8 cellular contexts compared by ENCODE assay signal in genomic region chr1:173669491-173669941, GRCh38. TPM values are rescaled to one million over a fixed set of nuclear protein-coding genes. Genes with fewer than 3 reads are reported as not detected.
DNase-seq lines count a peak whose midpoint lies in the region; ATAC-seq, FAIRE-seq and TF ChIP-seq lines count a peak whose summit lies in the region.

Gene ANKRD45, minus strand, starts transcription at chr1:173669851. Its CDS starts 10,433 bp downstream, at chr1:173659418.

- H3K4me3 ChIP-seq in A549 (peak within 1 kb of the TSS; percentile 47), GM23338 (peak within 1 kb of the TSS; percentile 60), osteoblast (ENCODE audit: insufficient read depth, low read length) (peak within 1 kb of the TSS; percentile 65)

- TF ChIP-seq RAD21 in A549 (conservative IDR thresholded peaks at IDR 0.05 in 1 of 2, IDR thresholded peaks at IDR 0.05 in 1 of 2) = no peak

- H3K27me3 ChIP-seq in GM23338 (ENCODE audit: insufficient read depth) (no peaks in the 10 kb centered on the region; the same call in 1 of the 2 replicates), osteoblast (ENCODE audit: insufficient read depth, low read length) (peaks cover 6% of the 10 kb centered on the region)

- WGBS in A549 (ENCODE audit: missing lambda C conversion rate) = 16% methylated on average over 29 of the region's 33 CpGs

- H3K9me2 ChIP-seq in GM23338 (ENCODE audit: insufficient read depth) = no peaks in the 10 kb centered on the region

- no peaks in the 10 kb centered on the region for H3K4me1 ChIP-seq in A549
- H3K4me1 ChIP-seq in GM23338 (ENCODE audit: insufficient read depth) = peaks cover 10% of the 10 kb centered on the region
- H3K4me1 ChIP-seq in osteoblast (ENCODE audit: insufficient read depth, low read length) = no peaks in the 10 kb centered on the region

- H3K27ac Mint-ChIP-seq in GM23338 = peak within 1 kb of the TSS; percentile 90; the same call in 1 of the 2 replicates
- H3K27ac Mint-ChIP-seq in activated CD8-positive, alpha-beta memory T cell treated with anti-CD3 and anti-CD28 coated beads, Interleukin-2, amount 10 ng/mL, durations not matched to agents 7 days and 5 days = no peak within 1 kb of the TSS

- H3K36me3 Mint-ChIP-seq in GM23338 (ENCODE audit: low read depth) = no peaks in the 10 kb centered on the region
- H3K36me3 Mint-ChIP-seq in activated CD8-positive, alpha-beta memory T cell treated with anti-CD3 and anti-CD28 coated beads, Interleukin-2, amount 10 ng/mL, durations not matched to agents 7 days and 5 days = peaks cover 3% of the 10 kb centered on the region

- H3K9me3 ChIP-seq in A549 (no peaks in the 10 kb centered on the region), osteoblast (ENCODE audit: low read depth, low read length) (no peaks in the 10 kb centered on the region)

- CTCF ChIA-PET in A549 (lab: Yijun Ruan, JAX) = no interaction called here
- CTCF ChIA-PET in activated CD8-positive, alpha-beta memory T cell treated with anti-CD3 and anti-CD28 coated beads, Interleukin-2, amount 10 ng/mL, durations not matched to agents 7 days and 5 days (lab: Charles Lee) = no interaction called here

- TF ChIP-seq CTCF in A549 (IDR thresholded peaks at IDR 0.05) (0 out of 3 replicates have a peak, but pooled peaks have one; percentile 5), GM23338 (conservative IDR thresholded peaks at IDR 0.05; ENCODE audit: low read depth in 2 of 2) (peak in 1 of 2 experiments; percentile 50; a peak in 2 of 4 replicates), osteoblast (IDR thresholded peaks at IDR 0.05; ENCODE audit: extremely low read depth, low read depth, low read length) (no peak), GM20000 (IDR thresholded peaks at IDR 0.05; ENCODE audit: extremely low read depth, missing control alignments) (no peak)

- DNase-seq in A549 (ENCODE audit: low read depth in 1 of 2, low spot score in 1 of 2) = peak; percentile 43 to 56
- peak; percentile 95 for DNase-seq in GM23338 (ENCODE audit: low spot score)
- DNase-seq in activated CD8-positive, alpha-beta memory T cell treated with anti-CD3 and anti-CD28 coated beads, Interleukin-2, amount 10 ng/mL, durations not matched to agents 7 days and 5 days = peak; percentile 43
- DNase-seq in frontal cortex (ENCODE audit: low spot score in 2 of 2) = peak in 1 of 2 donors; percentile 49
- peak; percentile 65 for DNase-seq in osteoblast (ENCODE audit: insufficient read length, low spot score, missing footprints)
- DNase-seq in GM20000 (ENCODE audit: low spot score) = no peak

- TF ChIP-seq EP300 in A549 (IDR thresholded peaks at IDR 0.05) = no peak

- H3K36me3 ChIP-seq in GM23338 (ENCODE audit: insufficient read depth) (no peaks in the 10 kb centered on the region), osteoblast (ENCODE audit: insufficient read depth, low read length) (no peaks in the 10 kb centered on the region)

- POLR2A ChIA-PET in A549 (lab: Yijun Ruan, JAX) = no interaction called here

- peaks cover 21% of the 10 kb centered on the region for H3K4me1 Mint-ChIP-seq in GM23338
- H3K4me1 Mint-ChIP-seq in activated CD8-positive, alpha-beta memory T cell treated with anti-CD3 and anti-CD28 coated beads, Interleukin-2, amount 10 ng/mL, durations not matched to agents 7 days and 5 days = peaks cover 7% of the 10 kb centered on the region

- H3K27ac ChIP-seq in A549 = peak within 1 kb of the TSS in 1 of 2 experiments; percentile 65; a peak in 3 of 6 replicates
- H3K27ac ChIP-seq in GM23338 (ENCODE audit: low read depth) = no peak within 1 kb of the TSS
- H3K27ac ChIP-seq in osteoblast (ENCODE audit: low read depth, low read length) = no peak within 1 kb of the TSS

- H4K20me1 ChIP-seq in GM23338 (replicated peaks; ENCODE audit: insufficient read depth) (no peaks in the 10 kb centered on the region), osteoblast (ENCODE audit: insufficient read depth, low read length) (no peaks in the 10 kb centered on the region)

- H3K4me3 Mint-ChIP-seq in GM23338 = peak within 1 kb of the TSS; percentile 82
- H3K4me3 Mint-ChIP-seq in activated CD8-positive, alpha-beta memory T cell treated with anti-CD3 and anti-CD28 coated beads, Interleukin-2, amount 10 ng/mL, durations not matched to agents 7 days and 5 days = peak within 1 kb of the TSS; percentile 28

- ATAC-seq in A549 = peak; percentile 92
- peak; percentile 94 for ATAC-seq in GM23338
- ATAC-seq in activated CD8-positive, alpha-beta memory T cell treated with anti-CD3 and anti-CD28 coated beads, Interleukin-2, amount 10 ng/mL, durations not matched to agents 7 days and 5 days = peak; percentile 47
- ATAC-seq in GM18502 (IDR thresholded peaks at IDR 0.05; ENCODE audit: poor library complexity, unreplicated experiment) = no peak
- ATAC-seq in GM19351 (IDR thresholded peaks at IDR 0.05; ENCODE audit: unreplicated experiment) = no peak

- peak within 1 kb of the TSS; percentile 81 for H3K4me2 ChIP-seq in A549
- peak within 1 kb of the TSS; percentile 57 for H3K4me2 ChIP-seq in GM23338
- peak within 1 kb of the TSS; percentile 84 for H3K4me2 ChIP-seq in osteoblast (ENCODE audit: insufficient read depth, low read length)

- peaks cover 12% of the 10 kb centered on the region for H3K27me3 Mint-ChIP-seq in GM23338 (ENCODE audit: insufficient read depth, low read depth, poor library complexity)
- H3K27me3 Mint-ChIP-seq in activated CD8-positive, alpha-beta memory T cell treated with anti-CD3 and anti-CD28 coated beads, Interleukin-2, amount 10 ng/mL, durations not matched to agents 7 days and 5 days = peaks cover 30% of the 10 kb centered on the region

- H3K79me2 ChIP-seq in GM23338 (replicated peaks; ENCODE audit: insufficient read depth) (no peaks in the 10 kb centered on the region), osteoblast (ENCODE audit: insufficient read depth, low read length) (no peaks in the 10 kb centered on the region)

- peak within 1 kb of the TSS; percentile 84 for H2AFZ ChIP-seq in GM23338
- H2AFZ ChIP-seq in osteoblast (ENCODE audit: low read length) = peak within 1 kb of the TSS; percentile 54

- no peaks in the 10 kb centered on the region for H3F3A ChIP-seq in GM23338 (replicated peaks; ENCODE audit: low read depth)

- TF ChIP-seq POLR2A in A549 (IDR thresholded peaks at IDR 0.05; ENCODE audit: low read length) = no peak

- no peak for FAIRE-seq in A549 (lab: Jason Lieb, UNC)
- FAIRE-seq in frontal cortex (lab: Jason Lieb, UNC) = no peak

- no peaks in the 10 kb centered on the region for H3K9me3 Mint-ChIP-seq in GM23338
- H3K9me3 Mint-ChIP-seq in activated CD8-positive, alpha-beta memory T cell treated with anti-CD3 and anti-CD28 coated beads, Interleukin-2, amount 10 ng/mL, durations not matched to agents 7 days and 5 days (ENCODE audit: low read depth) = no peaks in the 10 kb centered on the region

TF ChIP-seq in A549, 52 proteins besides CTCF, POLR2A, EP300 and RAD21:
- TF ChIP-seq E2F6 (IDR thresholded peaks at IDR 0.05; ENCODE audit: borderline replicate concordance, low read depth) (peak; percentile 49; the same call in 1 of the 2 replicates), RFX5 (IDR thresholded peaks at IDR 0.05) (no peak)

TF ChIP-seq in GM23338, 12 proteins besides CTCF, POLR2A, EP300 and RAD21 (continues in another document):
- no peak for TF ChIP-seq ZNF331 (CRISPR knock-in tag; IDR thresholded peaks at IDR 0.05; ENCODE audit: low read depth)
- TF ChIP-seq NANOG (IDR thresholded peaks at IDR 0.05; ENCODE audit: borderline replicate concordance) = no peak
- no peak for TF ChIP-seq ETS1 (IDR thresholded peaks at IDR 0.05)

RNA-seq across cellular contexts. Expression of gene ANKRD45, which starts in this region (rescaled TPM):
- 0.27 and 0.30 TPM in 2 replicates for polyA plus RNA-seq in A549 (2011; rRNA removed)
- polyA plus RNA-seq in A549 (2012; cell fraction: cytosol; rRNA removed) = 0.07 and 0.08 TPM in 2 replicates
- polyA plus RNA-seq in A549 (2012; cell fraction: nucleus; rRNA removed) = not detected in 2 replicates
- polyA plus RNA-seq in A549 (2017; fragmentation: RNase III; extraction: RNeasy Plus Mini Kit Qiagen cat#74134 plus additional on column Dnase treatment) = 0.14 to 0.18 TPM (median 0.15 TPM) in 3 replicates
- polyA minus RNA-seq in A549 (2011; rRNA and poly(A)+ RNA removed) = not detected in 2 replicates
- total RNA-seq in GM23338 (2014; rRNA removed; shearing (Covaris generic)) = 1.5 and 2.0 TPM in 2 replicates
- 1.0 and 2.3 TPM in 2 replicates for polyA plus RNA-seq in GM23338 (2016; fragmentation: Nextera tagmentation; extraction: Ambion mirVana)
- total RNA-seq in activated CD8-positive, alpha-beta memory T cell treated with anti-CD3 and anti-CD28 coated beads, Interleukin-2, amount 10 ng/mL, durations not matched to agents 7 days and 5 days = under 1 TPM in 1 of 2 experiments, not detected in 1; 0.20 TPM
- 14.7 TPM for total RNA-seq in frontal cortex
- total RNA-seq in osteoblast = 0.72 TPM in 1 of 2 replicates, not detected in the other

Comparison
In these comparisons a context has a peak if more than half of its experiments do, and no peak if none do; other contexts are left out.
1. Peak in DNase-seq, ATAC-seq, H3K4me3 ChIP-seq and H3K4me2 ChIP-seq in A549; RNA of the gene not detected or under 1 TPM.
2. Peak in DNase-seq and ATAC-seq in activated CD8-positive, alpha-beta memory T cell treated with anti-CD3 and anti-CD28 coated beads, Interleukin-2, amount 10 ng/mL, durations not matched to agents 7 days and 5 days; RNA of the gene not detected or under 1 TPM.
3. Peak in DNase-seq, H3K4me3 ChIP-seq and H3K4me2 ChIP-seq in osteoblast; RNA of the gene not detected or under 1 TPM.